9 cellular contexts compared by ENCODE assay signal in genomic region chr14:68951800-68952540, GRCh38. TPM values are rescaled to one million over a fixed set of nuclear protein-coding genes. Genes with fewer than 3 reads are reported as not detected.
DNase-seq lines count a peak whose midpoint lies in the region; ATAC-seq and TF ChIP-seq lines count a peak whose summit lies in the region.
"Had no signal": no experiment of that assay in that cellular context is flagged by ENCODE, and none has a peak within 500 bp of the region (broad histone marks: within the 10 kb centered on the region; RNA-seq: fewer than 3 reads in every experiment).

No MANE protein-coding gene starts in this region.

- DNase-seq in caudate nucleus (lab: John Stamatoyannopoulos, UW) (no peak), lower lobe of right lung (no peak), thyroid gland (no peak), occipital lobe (lab: John Stamatoyannopoulos, UW) (no peak), OCI-M1 (lab: John Stamatoyannopoulos, UW) (no peak), NCI-H1436 (lab: John Stamatoyannopoulos, UW) (no peak), HT-29 (ENCODE audit: low spot score) (no peak)
- DNase-seq: activated CD8-positive, alpha-beta memory T cell treated with anti-CD3 and anti-CD28 coated beads for 24 hours had no signal

- peak overlapping the region; percentile 49; the same call in 1 of the 2 replicates for H3K9ac ChIP-seq in KMS-11

- H3K4me1 ChIP-seq in KMS-11 (ENCODE audit: low read depth, poor library complexity, severe bottlenecking), result peaks cover 84% of the 10 kb centered on the region
- peaks cover 96% of the 10 kb centered on the region for H3K4me1 ChIP-seq in lower lobe of right lung
- H3K4me1 ChIP-seq in thyroid gland, result peaks cover 4 to 64% of the 10 kb centered on the region in 2 donors

- peak overlapping the region; percentile 93 for H3K4me2 ChIP-seq in KMS-11

- H3K9me3 ChIP-seq in lower lobe of right lung (no peaks in the 10 kb centered on the region), thyroid gland (no peaks in the 10 kb centered on the region)

- 83 to 85% methylated on average over 13 to 14 of the region's 14 CpGs for WGBS in thyroid gland, 2 donors

- peaks cover 39% of the 10 kb centered on the region for H3K79me2 ChIP-seq in KMS-11 (ENCODE audit: insufficient read depth, low read depth)

- intact Hi-C loops in lower lobe of right lung (cut with DNase I) (no loop called here), thyroid gland (cut with DNase I) (no loop called here)

- TF ChIP-seq POLR2A in thyroid gland (IDR thresholded peaks at IDR 0.05), result no peak

- H3K36me3 ChIP-seq in KMS-11 (ENCODE audit: insufficient read depth) (no peaks in the 10 kb centered on the region), lower lobe of right lung (no peaks in the 10 kb centered on the region), thyroid gland (no peaks in the 10 kb centered on the region)

- peak; percentile 20 to 24 for ATAC-seq in lower lobe of right lung

- H2AFZ ChIP-seq in KMS-11 (ENCODE audit: low read depth), result peak overlapping the region; percentile 44; the same call in 1 of the 2 replicates

- no peaks in the 10 kb centered on the region for H4K20me1 ChIP-seq in KMS-11 (ENCODE audit: insufficient read depth)

- H3K27ac ChIP-seq in KMS-11 (peak overlapping the region; percentile 88), caudate nucleus (ENCODE audit: low read depth, low read length) (peak overlapping the region; percentile 36), lower lobe of right lung (peak overlapping the region; percentile 65), thyroid gland (peak overlapping the region in 2 of 3 donors; percentile 59 to 63)

- TF ChIP-seq CTCF in KMS-11 (conservative IDR thresholded peaks at IDR 0.05; ENCODE audit: low read depth, low read length) (no peak), lower lobe of right lung (IDR thresholded peaks at IDR 0.05) (no peak), thyroid gland (IDR thresholded peaks at IDR 0.05) (no peak)

- H3K27me3 ChIP-seq in KMS-11 (ENCODE audit: insufficient read depth, low read depth) (no peaks in the 10 kb centered on the region), lower lobe of right lung (ENCODE audit: low read depth) (no peaks in the 10 kb centered on the region), thyroid gland (no peaks in the 10 kb centered on the region)

- H3K4me3 ChIP-seq in KMS-11 (IDR thresholded peaks at IDR 0.05; ENCODE audit: insufficient read depth, low read depth, low read length) (no peak overlapping the region), lower lobe of right lung (peak overlapping the region; percentile 0), thyroid gland (replicated peaks in 1 of 3) (no peak overlapping the region)

RNA-seq across cellular contexts. Expression of gene ACTN1, which starts 27.1 kb away (rescaled TPM):
- 124 TPM for total RNA-seq in lower lobe of right lung
- total RNA-seq in thyroid gland, result 10 to 100 TPM; 48.1 to 90.4 (median 64.8) TPM
- total RNA-seq in occipital lobe, result 12.2 TPM
- 104 and 115 TPM in 2 replicates for total RNA-seq in HT-29 (2014; rRNA removed; shearing (Covaris generic))

Comparison
In these comparisons a context has a peak if more than half of its experiments do, and no peak if none do; other contexts are left out.
1. H3K27ac ChIP-seq: peak in every context shown above with its lines; median percentile 88 in KMS-11; 65 in lower lobe of right lung; 61 in thyroid gland; 36 in caudate nucleus.